10 cellular contexts compared by ENCODE assay signal in the genomic region with DNA sequence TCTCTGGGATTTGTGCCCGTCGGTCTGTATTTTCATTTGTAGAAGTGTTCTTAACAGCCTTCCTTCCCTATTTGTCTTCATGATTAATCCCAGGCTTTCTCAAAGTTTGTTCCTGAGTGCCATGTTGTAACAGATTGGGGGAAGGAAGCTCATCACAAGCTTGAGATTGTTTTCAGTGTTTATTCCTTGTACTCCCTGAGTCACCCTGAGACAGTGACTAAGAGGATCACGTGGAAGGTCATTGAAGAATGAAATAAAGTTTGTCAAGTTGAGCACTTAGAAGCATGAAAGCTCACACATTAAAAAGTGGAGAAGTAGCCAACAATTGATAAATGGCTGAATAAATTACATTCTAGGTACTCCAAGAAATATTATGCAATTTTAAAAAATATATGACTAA.
DNase-seq lines count a peak whose midpoint lies in the region; ATAC-seq and TF ChIP-seq lines count a peak whose summit lies in the region.
"Had no signal": no experiment of that assay in that cellular context is flagged by ENCODE, and none has a peak within 500 bp of the region (broad histone marks: within the 10 kb centered on the region; RNA-seq: fewer than 3 reads in every experiment).

No MANE protein-coding gene starts in this region.

- H3K9me3 ChIP-seq in esophagus muscularis mucosa, result no peaks in the 10 kb centered on the region
- H3K9me3 ChIP-seq: upper lobe of left lung had no signal

- DNase-seq in HPDE6-E6E7 (ENCODE audit: extremely low spot score) (peak; percentile 60), cardiac fibroblast (ENCODE audit: low read depth in 2 of 2) (peak; percentile 35 to 77), non-pigmented ciliary epithelial cell (ENCODE audit: low read depth) (peak; percentile 23), pons (ENCODE audit: low spot score) (no peak), progenitor cell of endocrine pancreas (ENCODE audit: low spot score, unreplicated experiment) (no peak), esophagus muscularis mucosa (ENCODE audit: extremely low spot score) (no peak)

- H3K27ac Mint-ChIP-seq in progenitor cell of endocrine pancreas, result no peak overlapping the region

- no peak overlapping the region for H3K4me3 Mint-ChIP-seq in progenitor cell of endocrine pancreas (ENCODE audit: low read depth)

- H3K4me1 ChIP-seq in esophagus muscularis mucosa, result no peaks in the 10 kb centered on the region

- H3K27ac ChIP-seq in esophagus muscularis mucosa (replicated peaks in 1 of 4), result no peak overlapping the region

- TF ChIP-seq CTCF in cardiac fibroblast (IDR thresholded peaks at IDR 0.05; ENCODE audit: low read depth, low read length) (no peak), progenitor cell of endocrine pancreas (IDR thresholded peaks at IDR 0.05; ENCODE audit: unreplicated experiment) (no peak), esophagus muscularis mucosa (IDR thresholded peaks at IDR 0.05) (no peak)

- H3K36me3 Mint-ChIP-seq in progenitor cell of endocrine pancreas (ENCODE audit: insufficient read depth), result no peaks in the 10 kb centered on the region

- no peak for TF ChIP-seq EP300 in esophagus muscularis mucosa (IDR thresholded peaks at IDR 0.05)

- no peak overlapping the region for H3K4me3 ChIP-seq in cardiac fibroblast (replicated peaks in 1 of 2; ENCODE audit: low read depth in 2 of 2, low read length in 2 of 2)
- H3K4me3 ChIP-seq in esophagus muscularis mucosa, result no peak overlapping the region
- H3K4me3 ChIP-seq: skin epidermis, upper lobe of left lung had no signal

- intact Hi-C loops in esophagus muscularis mucosa (cut with DNase I), result no loop called here

- no peaks in the 10 kb centered on the region for H3K9me3 Mint-ChIP-seq in progenitor cell of endocrine pancreas (ENCODE audit: low read depth)

- ATAC-seq in GM18502 (IDR thresholded peaks at IDR 0.05; ENCODE audit: poor library complexity, unreplicated experiment) (peak; percentile 20), HG03520 (IDR thresholded peaks at IDR 0.05; ENCODE audit: unreplicated experiment) (no peak)

- TF ChIP-seq POLR2A in esophagus muscularis mucosa (IDR thresholded peaks at IDR 0.05; ENCODE audit: low read depth), result no peak

- peaks cover 3% of the 10 kb centered on the region for H3K4me1 Mint-ChIP-seq in progenitor cell of endocrine pancreas (ENCODE audit: low read depth)

- H3K27me3 ChIP-seq in esophagus muscularis mucosa, result no peaks in the 10 kb centered on the region
- H3K27me3 ChIP-seq: upper lobe of left lung had no signal

- peaks cover 4% of the 10 kb centered on the region for H3K27me3 Mint-ChIP-seq in progenitor cell of endocrine pancreas

- whole genome bisulfite sequencing in esophagus muscularis mucosa, result 53% methylated on average over 3 of the region's 3 CpGs

- no peaks in the 10 kb centered on the region for H3K36me3 ChIP-seq in esophagus muscularis mucosa
- H3K36me3 ChIP-seq: upper lobe of left lung had no signal

Comparison
In these comparisons a context has a peak if more than half of its experiments do, and no peak if none do; other contexts are left out.
1. DNase-seq: peak in HPDE6-E6E7 (single experiment), cardiac fibroblast (2 of 2) and non-pigmented ciliary epithelial cell (single experiment); none in pons (single experiment), progenitor cell of endocrine pancreas (single experiment) and esophagus muscularis mucosa (single experiment).